Comparison of ENCODE assay signal across 1 cellular context in the genomic region with DNA sequence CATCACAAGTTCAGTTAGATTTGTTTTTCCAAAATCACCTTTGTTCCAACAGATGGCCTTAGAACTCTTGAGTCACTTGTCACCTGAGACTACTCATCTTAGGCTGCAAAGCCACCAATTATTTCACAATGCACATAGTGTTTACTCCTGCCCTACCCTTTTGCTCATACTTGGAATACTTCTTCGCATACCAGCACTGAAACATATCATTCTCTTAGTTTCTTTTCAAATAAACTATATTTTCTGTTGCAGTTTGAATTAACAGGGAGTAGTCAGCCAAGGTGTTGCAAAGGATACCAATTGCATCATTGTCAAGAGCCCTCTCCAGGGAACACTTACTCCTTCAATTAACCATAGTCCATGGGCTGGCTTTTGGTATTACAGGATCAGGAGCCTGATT.
TF ChIP-seq lines count a peak whose summit lies in the region.

No MANE protein-coding gene starts in this region.

TF ChIP-seq in HepG2, 621 proteins besides CTCF, POLR2A, EP300 and RAD21 (continued from another document and continues in another):
- peak; percentile 69; the same call in 1 of the 2 replicates for TF ChIP-seq NR2F6 (IDR thresholded peaks at IDR 0.05)
- TF ChIP-seq NR2F6 (CRISPR knock-in tag; IDR thresholded peaks at IDR 0.05), result peak; percentile 67; the same call in 1 of the 2 replicates
- peak; percentile 74; the same call in 1 of the 2 replicates for TF ChIP-seq EHMT2 (IDR thresholded peaks at IDR 0.05; ENCODE audit: borderline replicate concordance, low read depth, low read length)
- TF ChIP-seq ZNF362 (CRISPR knock-in tag; IDR thresholded peaks at IDR 0.05; ENCODE audit: borderline replicate concordance), result no peak
- peak; percentile 61; the same call in 1 of the 2 replicates for TF ChIP-seq ZNF878 (CRISPR knock-in tag; IDR thresholded peaks at IDR 0.05)
- peak; percentile 95 for TF ChIP-seq FOXJ3 (CRISPR knock-in tag; IDR thresholded peaks at IDR 0.05; ENCODE audit: borderline replicate concordance)
- TF ChIP-seq ZNF644 (CRISPR knock-in tag; IDR thresholded peaks at IDR 0.05; ENCODE audit: low read depth), result peak; percentile 91
- no peak for TF ChIP-seq ZNF816 (CRISPR knock-in tag; IDR thresholded peaks at IDR 0.05; ENCODE audit: borderline replicate concordance)
- peak; percentile 95 for TF ChIP-seq CEBPG (CRISPR knock-in tag; IDR thresholded peaks at IDR 0.05)
- TF ChIP-seq HNF1B (CRISPR knock-in tag; IDR thresholded peaks at IDR 0.05), result 0 out of 2 replicates have a peak, but pooled peaks have one; percentile 25
- peak; percentile 74 for TF ChIP-seq IRF2 (CRISPR knock-in tag; IDR thresholded peaks at IDR 0.05)
- TF ChIP-seq PITX1 (CRISPR knock-in tag; IDR thresholded peaks at IDR 0.05), result 0 out of 2 replicates have a peak, but pooled peaks have one; percentile 47
- TF ChIP-seq NCOR1 (IDR thresholded peaks at IDR 0.05; ENCODE audit: borderline replicate concordance, low read length), result peak; percentile 60; the same call in 1 of the 2 replicates
- no peak for TF ChIP-seq SIN3A (IDR thresholded peaks at IDR 0.05; ENCODE audit: borderline replicate concordance, low read depth, low read length)
- TF ChIP-seq SOX13 (IDR thresholded peaks at IDR 0.05), result peak; percentile 65; the same call in 1 of the 2 replicates
- TF ChIP-seq SOX13 (CRISPR knock-in tag; conservative IDR thresholded peaks at IDR 0.05 in 1 of 2, IDR thresholded peaks at IDR 0.05 in 1 of 2), result peak in 1 of 2 experiments; percentile 96; a peak in 2 of 4 replicates
- TF ChIP-seq FOXO1 (CRISPR knock-in tag; IDR thresholded peaks at IDR 0.05), result peak; percentile 94
- TF ChIP-seq, protein P1, sequence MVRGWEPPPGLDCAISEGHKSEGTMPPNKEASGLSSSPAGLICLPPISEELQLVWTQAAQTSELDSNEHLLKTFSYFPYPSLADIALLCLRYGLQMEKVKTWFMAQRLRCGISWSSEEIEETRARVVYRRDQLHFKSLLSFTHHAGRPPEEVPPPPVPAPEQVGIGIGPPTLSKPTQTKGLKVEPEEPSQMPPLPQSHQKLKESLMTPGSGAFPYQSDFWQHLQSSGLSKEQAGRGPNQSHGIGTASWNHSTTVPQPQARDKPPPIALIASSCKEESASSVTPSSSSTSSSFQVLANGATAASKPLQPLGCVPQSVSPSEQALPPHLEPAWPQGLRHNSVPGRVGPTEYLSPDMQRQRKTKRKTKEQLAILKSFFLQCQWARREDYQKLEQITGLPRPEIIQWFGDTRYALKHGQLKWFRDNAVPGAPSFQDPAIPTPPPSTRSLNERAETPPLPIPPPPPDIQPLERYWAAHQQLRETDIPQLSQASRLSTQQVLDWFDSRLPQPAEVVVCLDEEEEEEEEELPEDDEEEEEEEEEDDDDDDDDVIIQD (CRISPR knock-in tag; IDR thresholded peaks at IDR 0.05; ENCODE audit: low read depth), result peak; percentile 93
- TF ChIP-seq TCF7 (IDR thresholded peaks at IDR 0.05; ENCODE audit: low read depth), result peak; percentile 80
- no peak for TF ChIP-seq YY1 (IDR thresholded peaks at IDR 0.05; ENCODE audit: insufficient read depth, insufficient replicate concordance, low read depth, low read length)
- TF ChIP-seq THRA (CRISPR knock-in tag; IDR thresholded peaks at IDR 0.05; ENCODE audit: borderline replicate concordance), result peak; percentile 63; the same call in 1 of the 2 replicates
- 0 out of 2 replicates have a peak, but pooled peaks have one; percentile 67 for TF ChIP-seq ZFP1 (CRISPR knock-in tag; IDR thresholded peaks at IDR 0.05)
- TF ChIP-seq CREM (IDR thresholded peaks at IDR 0.05), result peak; percentile 77
- TF ChIP-seq CREM (CRISPR knock-in tag; IDR thresholded peaks at IDR 0.05), result no peak
- 0 out of 2 replicates have a peak, but pooled peaks have one; percentile 46 for TF ChIP-seq KDM1A (CRISPR knock-in tag; IDR thresholded peaks at IDR 0.05)
- peak; percentile 59; the same call in 1 of the 2 replicates for TF ChIP-seq DPF2 (CRISPR knock-in tag; IDR thresholded peaks at IDR 0.05; ENCODE audit: borderline replicate concordance, low read depth)
- TF ChIP-seq, protein P2, sequence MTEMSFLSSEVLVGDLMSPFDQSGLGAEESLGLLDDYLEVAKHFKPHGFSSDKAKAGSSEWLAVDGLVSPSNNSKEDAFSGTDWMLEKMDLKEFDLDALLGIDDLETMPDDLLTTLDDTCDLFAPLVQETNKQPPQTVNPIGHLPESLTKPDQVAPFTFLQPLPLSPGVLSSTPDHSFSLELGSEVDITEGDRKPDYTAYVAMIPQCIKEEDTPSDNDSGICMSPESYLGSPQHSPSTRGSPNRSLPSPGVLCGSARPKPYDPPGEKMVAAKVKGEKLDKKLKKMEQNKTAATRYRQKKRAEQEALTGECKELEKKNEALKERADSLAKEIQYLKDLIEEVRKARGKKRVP (CRISPR knock-in tag; IDR thresholded peaks at IDR 0.05), result peak in 1 of 2 experiments; percentile 79; a peak in 2 of 4 replicates
- peak; percentile 37; the same call in 1 of the 2 replicates for TF ChIP-seq LCORL (IDR thresholded peaks at IDR 0.05)
- peak; percentile 65; the same call in 1 of the 2 replicates for TF ChIP-seq LCORL (CRISPR knock-in tag; IDR thresholded peaks at IDR 0.05)
- TF ChIP-seq, protein P3, sequence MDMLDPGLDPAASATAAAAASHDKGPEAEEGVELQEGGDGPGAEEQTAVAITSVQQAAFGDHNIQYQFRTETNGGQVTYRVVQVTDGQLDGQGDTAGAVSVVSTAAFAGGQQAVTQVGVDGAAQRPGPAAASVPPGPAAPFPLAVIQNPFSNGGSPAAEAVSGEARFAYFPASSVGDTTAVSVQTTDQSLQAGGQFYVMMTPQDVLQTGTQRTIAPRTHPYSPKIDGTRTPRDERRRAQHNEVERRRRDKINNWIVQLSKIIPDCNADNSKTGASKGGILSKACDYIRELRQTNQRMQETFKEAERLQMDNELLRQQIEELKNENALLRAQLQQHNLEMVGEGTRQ (IDR thresholded peaks at IDR 0.05; ENCODE audit: low read depth, low read length), result no peak
- TF ChIP-seq, protein P3 (CRISPR knock-in tag; IDR thresholded peaks at IDR 0.05; ENCODE audit: borderline replicate concordance), result no peak
- no peak for TF ChIP-seq AGO2 (optimal IDR thresholded peaks at IDR 0.05; ENCODE audit: low read depth, low read length)
- TF ChIP-seq NAIF1 (CRISPR knock-in tag; IDR thresholded peaks at IDR 0.05; ENCODE audit: borderline replicate concordance), result no peak
- TF ChIP-seq FOSL1 (CRISPR knock-in tag; IDR thresholded peaks at IDR 0.05; ENCODE audit: borderline replicate concordance), result peak; percentile 53; the same call in 1 of the 2 replicates
- peak; percentile 84 for TF ChIP-seq HNF4A (CRISPR knock-in tag; IDR thresholded peaks at IDR 0.05)
- peak; percentile 77 for TF ChIP-seq MIXL1 (CRISPR knock-in tag; IDR thresholded peaks at IDR 0.05)
- no peak for TF ChIP-seq IKZF1 (IDR thresholded peaks at IDR 0.05)
- TF ChIP-seq SIX1 (CRISPR knock-in tag; IDR thresholded peaks at IDR 0.05; ENCODE audit: borderline replicate concordance), result peak; percentile 95
- TF ChIP-seq, protein P4, sequence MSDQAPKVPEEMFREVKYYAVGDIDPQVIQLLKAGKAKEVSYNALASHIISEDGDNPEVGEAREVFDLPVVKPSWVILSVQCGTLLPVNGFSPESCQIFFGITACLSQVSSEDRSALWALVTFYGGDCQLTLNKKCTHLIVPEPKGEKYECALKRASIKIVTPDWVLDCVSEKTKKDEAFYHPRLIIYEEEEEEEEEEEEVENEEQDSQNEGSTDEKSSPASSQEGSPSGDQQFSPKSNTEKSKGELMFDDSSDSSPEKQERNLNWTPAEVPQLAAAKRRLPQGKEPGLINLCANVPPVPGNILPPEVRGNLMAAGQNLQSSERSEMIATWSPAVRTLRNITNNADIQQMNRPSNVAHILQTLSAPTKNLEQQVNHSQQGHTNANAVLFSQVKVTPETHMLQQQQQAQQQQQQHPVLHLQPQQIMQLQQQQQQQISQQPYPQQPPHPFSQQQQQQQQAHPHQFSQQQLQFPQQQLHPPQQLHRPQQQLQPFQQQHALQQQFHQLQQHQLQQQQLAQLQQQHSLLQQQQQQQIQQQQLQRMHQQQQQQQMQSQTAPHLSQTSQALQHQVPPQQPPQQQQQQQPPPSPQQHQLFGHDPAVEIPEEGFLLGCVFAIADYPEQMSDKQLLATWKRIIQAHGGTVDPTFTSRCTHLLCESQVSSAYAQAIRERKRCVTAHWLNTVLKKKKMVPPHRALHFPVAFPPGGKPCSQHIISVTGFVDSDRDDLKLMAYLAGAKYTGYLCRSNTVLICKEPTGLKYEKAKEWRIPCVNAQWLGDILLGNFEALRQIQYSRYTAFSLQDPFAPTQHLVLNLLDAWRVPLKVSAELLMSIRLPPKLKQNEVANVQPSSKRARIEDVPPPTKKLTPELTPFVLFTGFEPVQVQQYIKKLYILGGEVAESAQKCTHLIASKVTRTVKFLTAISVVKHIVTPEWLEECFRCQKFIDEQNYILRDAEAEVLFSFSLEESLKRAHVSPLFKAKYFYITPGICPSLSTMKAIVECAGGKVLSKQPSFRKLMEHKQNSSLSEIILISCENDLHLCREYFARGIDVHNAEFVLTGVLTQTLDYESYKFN (CRISPR knock-in tag; conservative IDR thresholded peaks at IDR 0.05), result peak; percentile 73
- peak; percentile 50 for TF ChIP-seq GFI1 (CRISPR knock-in tag; IDR thresholded peaks at IDR 0.05; ENCODE audit: borderline replicate concordance)
- peak; percentile 82 for TF ChIP-seq ISL2 (CRISPR knock-in tag; IDR thresholded peaks at IDR 0.05)
- peak; percentile 88 for TF ChIP-seq SSRP1 (CRISPR knock-in tag; IDR thresholded peaks at IDR 0.05)
- no peak for TF ChIP-seq ZNF430 (CRISPR knock-in tag; IDR thresholded peaks at IDR 0.05)
- TF ChIP-seq SALL1 (CRISPR knock-in tag; IDR thresholded peaks at IDR 0.05), result peak; percentile 69; the same call in 1 of the 2 replicates
- TF ChIP-seq ZNF563 (CRISPR knock-in tag; IDR thresholded peaks at IDR 0.05), result no peak
- 0 out of 2 replicates have a peak, but pooled peaks have one; percentile 24 for TF ChIP-seq ZBTB43 (CRISPR knock-in tag; conservative IDR thresholded peaks at IDR 0.05)
- TF ChIP-seq SOX6 (IDR thresholded peaks at IDR 0.05), result no peak
- TF ChIP-seq SOX6 (CRISPR knock-in tag; IDR thresholded peaks at IDR 0.05), result peak; percentile 90
- TF ChIP-seq GATAD1 (CRISPR knock-in tag; IDR thresholded peaks at IDR 0.05), result 0 out of 2 replicates have a peak, but pooled peaks have one; percentile 32
- peak; percentile 77; the same call in 1 of the 2 replicates for TF ChIP-seq TBX2 (CRISPR knock-in tag; IDR thresholded peaks at IDR 0.05; ENCODE audit: borderline replicate concordance)
- TF ChIP-seq CREB1 (IDR thresholded peaks at IDR 0.05), result no peak
- peak; percentile 65; the same call in 1 of the 2 replicates for TF ChIP-seq CREB1 (CRISPR knock-in tag; IDR thresholded peaks at IDR 0.05)
- no peak for TF ChIP-seq JUN (CRISPR knock-in tag; IDR thresholded peaks at IDR 0.05)
- 0 out of 2 replicates have a peak, but pooled peaks have one; percentile 43 for TF ChIP-seq MIER2 (CRISPR knock-in tag; IDR thresholded peaks at IDR 0.05)
- peak; percentile 84 for TF ChIP-seq ZMYM4 (CRISPR knock-in tag; IDR thresholded peaks at IDR 0.05)
- TF ChIP-seq RFX5 (IDR thresholded peaks at IDR 0.05; ENCODE audit: low read depth, low read length), result peak; percentile 24; the same call in 1 of the 2 replicates
- TF ChIP-seq ZNF224 (CRISPR knock-in tag; IDR thresholded peaks at IDR 0.05), result no peak
- peak; percentile 93 for TF ChIP-seq FOXA3 (CRISPR knock-in tag; IDR thresholded peaks at IDR 0.05)
- peak; percentile 18 for TF ChIP-seq PHF5A (CRISPR knock-in tag; IDR thresholded peaks at IDR 0.05; ENCODE audit: low read depth, unreplicated experiment)
